Comparison of ENCODE assay signal across 2 cellular contexts in genomic region chr16:74987027-74987681, GRCh38.
TF ChIP-seq lines count a peak whose summit lies in the region.

No MANE protein-coding gene starts in this region.

TF ChIP-seq in GM23338, 12 proteins besides CTCF, POLR2A, EP300 and RAD21:
- no peak for TF ChIP-seq STAT1 (IDR thresholded peaks at IDR 0.05; ENCODE audit: unreplicated experiment)
- TF ChIP-seq REST (IDR thresholded peaks at IDR 0.05; ENCODE audit: unreplicated experiment) = no peak
- no peak for TF ChIP-seq EZH2 (IDR thresholded peaks at IDR 0.05; ENCODE audit: low read depth, unreplicated experiment)
- TF ChIP-seq, protein P1, sequence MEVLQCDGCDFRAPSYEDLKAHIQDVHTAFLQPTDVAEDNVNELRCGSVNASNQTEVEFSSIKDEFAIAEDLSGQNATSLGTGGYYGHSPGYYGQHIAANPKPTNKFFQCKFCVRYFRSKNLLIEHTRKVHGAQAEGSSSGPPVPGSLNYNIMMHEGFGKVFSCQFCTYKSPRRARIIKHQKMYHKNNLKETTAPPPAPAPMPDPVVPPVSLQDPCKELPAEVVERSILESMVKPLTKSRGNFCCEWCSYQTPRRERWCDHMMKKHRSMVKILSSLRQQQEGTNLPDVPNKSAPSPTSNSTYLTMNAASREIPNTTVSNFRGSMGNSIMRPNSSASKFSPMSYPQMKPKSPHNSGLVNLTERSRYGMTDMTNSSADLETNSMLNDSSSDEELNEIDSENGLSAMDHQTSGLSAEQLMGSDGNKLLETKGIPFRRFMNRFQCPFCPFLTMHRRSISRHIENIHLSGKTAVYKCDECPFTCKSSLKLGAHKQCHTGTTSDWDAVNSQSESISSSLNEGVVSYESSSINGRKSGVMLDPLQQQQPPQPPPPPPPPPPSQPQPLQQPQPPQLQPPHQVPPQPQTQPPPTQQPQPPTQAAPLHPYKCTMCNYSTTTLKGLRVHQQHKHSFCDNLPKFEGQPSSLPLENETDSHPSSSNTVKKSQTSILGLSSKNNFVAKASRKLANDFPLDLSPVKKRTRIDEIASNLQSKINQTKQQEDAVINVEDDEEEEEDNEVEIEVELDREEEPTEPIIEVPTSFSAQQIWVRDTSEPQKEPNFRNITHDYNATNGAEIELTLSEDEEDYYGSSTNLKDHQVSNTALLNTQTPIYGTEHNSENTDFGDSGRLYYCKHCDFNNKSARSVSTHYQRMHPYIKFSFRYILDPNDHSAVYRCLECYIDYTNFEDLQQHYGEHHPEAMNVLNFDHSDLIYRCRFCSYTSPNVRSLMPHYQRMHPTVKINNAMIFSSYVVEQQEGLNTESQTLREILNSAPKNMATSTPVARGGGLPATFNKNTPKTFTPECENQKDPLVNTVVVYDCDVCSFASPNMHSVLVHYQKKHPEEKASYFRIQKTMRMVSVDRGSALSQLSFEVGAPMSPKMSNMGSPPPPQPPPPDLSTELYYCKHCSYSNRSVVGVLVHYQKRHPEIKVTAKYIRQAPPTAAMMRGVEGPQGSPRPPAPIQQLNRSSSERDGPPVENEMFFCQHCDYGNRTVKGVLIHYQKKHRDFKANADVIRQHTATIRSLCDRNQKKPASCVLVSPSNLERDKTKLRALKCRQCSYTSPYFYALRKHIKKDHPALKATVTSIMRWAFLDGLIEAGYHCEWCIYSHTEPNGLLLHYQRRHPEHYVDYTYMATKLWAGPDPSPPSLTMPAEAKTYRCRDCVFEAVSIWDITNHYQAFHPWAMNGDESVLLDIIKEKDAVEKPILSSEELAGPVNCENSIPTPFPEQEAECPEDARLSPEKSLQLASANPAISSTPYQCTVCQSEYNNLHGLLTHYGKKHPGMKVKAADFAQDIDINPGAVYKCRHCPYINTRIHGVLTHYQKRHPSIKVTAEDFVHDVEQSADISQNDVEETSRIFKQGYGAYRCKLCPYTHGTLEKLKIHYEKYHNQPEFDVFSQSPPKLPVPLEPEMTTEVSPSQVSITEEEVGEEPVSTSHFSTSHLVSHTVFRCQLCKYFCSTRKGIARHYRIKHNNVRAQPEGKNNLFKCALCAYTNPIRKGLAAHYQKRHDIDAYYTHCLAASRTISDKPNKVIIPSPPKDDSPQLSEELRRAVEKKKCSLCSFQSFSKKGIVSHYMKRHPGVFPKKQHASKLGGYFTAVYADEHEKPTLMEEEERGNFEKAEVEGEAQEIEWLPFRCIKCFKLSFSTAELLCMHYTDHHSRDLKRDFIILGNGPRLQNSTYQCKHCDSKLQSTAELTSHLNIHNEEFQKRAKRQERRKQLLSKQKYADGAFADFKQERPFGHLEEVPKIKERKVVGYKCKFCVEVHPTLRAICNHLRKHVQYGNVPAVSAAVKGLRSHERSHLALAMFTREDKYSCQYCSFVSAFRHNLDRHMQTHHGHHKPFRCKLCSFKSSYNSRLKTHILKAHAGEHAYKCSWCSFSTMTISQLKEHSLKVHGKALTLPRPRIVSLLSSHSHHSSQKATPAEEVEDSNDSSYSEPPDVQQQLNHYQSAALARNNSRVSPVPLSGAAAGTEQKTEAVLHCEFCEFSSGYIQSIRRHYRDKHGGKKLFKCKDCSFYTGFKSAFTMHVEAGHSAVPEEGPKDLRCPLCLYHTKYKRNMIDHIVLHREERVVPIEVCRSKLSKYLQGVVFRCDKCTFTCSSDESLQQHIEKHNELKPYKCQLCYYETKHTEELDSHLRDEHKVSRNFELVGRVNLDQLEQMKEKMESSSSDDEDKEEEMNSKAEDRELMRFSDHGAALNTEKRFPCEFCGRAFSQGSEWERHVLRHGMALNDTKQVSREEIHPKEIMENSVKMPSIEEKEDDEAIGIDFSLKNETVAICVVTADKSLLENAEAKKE (CRISPR knock-in tag; IDR thresholded peaks at IDR 0.05) = no peak

TF ChIP-seq in K562, 482 proteins besides CTCF, POLR2A, EP300 and RAD21:
- TF ChIP-seq KDM1A (IDR thresholded peaks at IDR 0.05) (peak in 1 of 2 experiments; percentile 38; a peak in 1 of 4 replicates), BRD4 (IDR thresholded peaks at IDR 0.05) (no peak), BCOR (IDR thresholded peaks at IDR 0.05) (peak; percentile 65), ZNF316 (IDR thresholded peaks at IDR 0.05) (0 out of 2 replicates have a peak, but pooled peaks have one; percentile 11), ZNF561 (CRISPR knock-in tag; conservative IDR thresholded peaks at IDR 0.05) (no peak), NBN (IDR thresholded peaks at IDR 0.05; ENCODE audit: low read depth) (0 out of 2 replicates have a peak, but pooled peaks have one; percentile 22)
- TF ChIP-seq, protein P2, sequence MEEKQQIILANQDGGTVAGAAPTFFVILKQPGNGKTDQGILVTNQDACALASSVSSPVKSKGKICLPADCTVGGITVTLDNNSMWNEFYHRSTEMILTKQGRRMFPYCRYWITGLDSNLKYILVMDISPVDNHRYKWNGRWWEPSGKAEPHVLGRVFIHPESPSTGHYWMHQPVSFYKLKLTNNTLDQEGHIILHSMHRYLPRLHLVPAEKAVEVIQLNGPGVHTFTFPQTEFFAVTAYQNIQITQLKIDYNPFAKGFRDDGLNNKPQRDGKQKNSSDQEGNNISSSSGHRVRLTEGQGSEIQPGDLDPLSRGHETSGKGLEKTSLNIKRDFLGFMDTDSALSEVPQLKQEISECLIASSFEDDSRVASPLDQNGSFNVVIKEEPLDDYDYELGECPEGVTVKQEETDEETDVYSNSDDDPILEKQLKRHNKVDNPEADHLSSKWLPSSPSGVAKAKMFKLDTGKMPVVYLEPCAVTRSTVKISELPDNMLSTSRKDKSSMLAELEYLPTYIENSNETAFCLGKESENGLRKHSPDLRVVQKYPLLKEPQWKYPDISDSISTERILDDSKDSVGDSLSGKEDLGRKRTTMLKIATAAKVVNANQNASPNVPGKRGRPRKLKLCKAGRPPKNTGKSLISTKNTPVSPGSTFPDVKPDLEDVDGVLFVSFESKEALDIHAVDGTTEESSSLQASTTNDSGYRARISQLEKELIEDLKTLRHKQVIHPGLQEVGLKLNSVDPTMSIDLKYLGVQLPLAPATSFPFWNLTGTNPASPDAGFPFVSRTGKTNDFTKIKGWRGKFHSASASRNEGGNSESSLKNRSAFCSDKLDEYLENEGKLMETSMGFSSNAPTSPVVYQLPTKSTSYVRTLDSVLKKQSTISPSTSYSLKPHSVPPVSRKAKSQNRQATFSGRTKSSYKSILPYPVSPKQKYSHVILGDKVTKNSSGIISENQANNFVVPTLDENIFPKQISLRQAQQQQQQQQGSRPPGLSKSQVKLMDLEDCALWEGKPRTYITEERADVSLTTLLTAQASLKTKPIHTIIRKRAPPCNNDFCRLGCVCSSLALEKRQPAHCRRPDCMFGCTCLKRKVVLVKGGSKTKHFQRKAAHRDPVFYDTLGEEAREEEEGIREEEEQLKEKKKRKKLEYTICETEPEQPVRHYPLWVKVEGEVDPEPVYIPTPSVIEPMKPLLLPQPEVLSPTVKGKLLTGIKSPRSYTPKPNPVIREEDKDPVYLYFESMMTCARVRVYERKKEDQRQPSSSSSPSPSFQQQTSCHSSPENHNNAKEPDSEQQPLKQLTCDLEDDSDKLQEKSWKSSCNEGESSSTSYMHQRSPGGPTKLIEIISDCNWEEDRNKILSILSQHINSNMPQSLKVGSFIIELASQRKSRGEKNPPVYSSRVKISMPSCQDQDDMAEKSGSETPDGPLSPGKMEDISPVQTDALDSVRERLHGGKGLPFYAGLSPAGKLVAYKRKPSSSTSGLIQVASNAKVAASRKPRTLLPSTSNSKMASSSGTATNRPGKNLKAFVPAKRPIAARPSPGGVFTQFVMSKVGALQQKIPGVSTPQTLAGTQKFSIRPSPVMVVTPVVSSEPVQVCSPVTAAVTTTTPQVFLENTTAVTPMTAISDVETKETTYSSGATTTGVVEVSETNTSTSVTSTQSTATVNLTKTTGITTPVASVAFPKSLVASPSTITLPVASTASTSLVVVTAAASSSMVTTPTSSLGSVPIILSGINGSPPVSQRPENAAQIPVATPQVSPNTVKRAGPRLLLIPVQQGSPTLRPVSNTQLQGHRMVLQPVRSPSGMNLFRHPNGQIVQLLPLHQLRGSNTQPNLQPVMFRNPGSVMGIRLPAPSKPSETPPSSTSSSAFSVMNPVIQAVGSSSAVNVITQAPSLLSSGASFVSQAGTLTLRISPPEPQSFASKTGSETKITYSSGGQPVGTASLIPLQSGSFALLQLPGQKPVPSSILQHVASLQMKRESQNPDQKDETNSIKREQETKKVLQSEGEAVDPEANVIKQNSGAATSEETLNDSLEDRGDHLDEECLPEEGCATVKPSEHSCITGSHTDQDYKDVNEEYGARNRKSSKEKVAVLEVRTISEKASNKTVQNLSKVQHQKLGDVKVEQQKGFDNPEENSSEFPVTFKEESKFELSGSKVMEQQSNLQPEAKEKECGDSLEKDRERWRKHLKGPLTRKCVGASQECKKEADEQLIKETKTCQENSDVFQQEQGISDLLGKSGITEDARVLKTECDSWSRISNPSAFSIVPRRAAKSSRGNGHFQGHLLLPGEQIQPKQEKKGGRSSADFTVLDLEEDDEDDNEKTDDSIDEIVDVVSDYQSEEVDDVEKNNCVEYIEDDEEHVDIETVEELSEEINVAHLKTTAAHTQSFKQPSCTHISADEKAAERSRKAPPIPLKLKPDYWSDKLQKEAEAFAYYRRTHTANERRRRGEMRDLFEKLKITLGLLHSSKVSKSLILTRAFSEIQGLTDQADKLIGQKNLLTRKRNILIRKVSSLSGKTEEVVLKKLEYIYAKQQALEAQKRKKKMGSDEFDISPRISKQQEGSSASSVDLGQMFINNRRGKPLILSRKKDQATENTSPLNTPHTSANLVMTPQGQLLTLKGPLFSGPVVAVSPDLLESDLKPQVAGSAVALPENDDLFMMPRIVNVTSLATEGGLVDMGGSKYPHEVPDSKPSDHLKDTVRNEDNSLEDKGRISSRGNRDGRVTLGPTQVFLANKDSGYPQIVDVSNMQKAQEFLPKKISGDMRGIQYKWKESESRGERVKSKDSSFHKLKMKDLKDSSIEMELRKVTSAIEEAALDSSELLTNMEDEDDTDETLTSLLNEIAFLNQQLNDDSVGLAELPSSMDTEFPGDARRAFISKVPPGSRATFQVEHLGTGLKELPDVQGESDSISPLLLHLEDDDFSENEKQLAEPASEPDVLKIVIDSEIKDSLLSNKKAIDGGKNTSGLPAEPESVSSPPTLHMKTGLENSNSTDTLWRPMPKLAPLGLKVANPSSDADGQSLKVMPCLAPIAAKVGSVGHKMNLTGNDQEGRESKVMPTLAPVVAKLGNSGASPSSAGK (IDR thresholded peaks at IDR 0.05) = 0 out of 2 replicates have a peak, but pooled peaks have one; percentile 5
